9 cellular contexts compared by ENCODE assay signal in the genomic region with DNA sequence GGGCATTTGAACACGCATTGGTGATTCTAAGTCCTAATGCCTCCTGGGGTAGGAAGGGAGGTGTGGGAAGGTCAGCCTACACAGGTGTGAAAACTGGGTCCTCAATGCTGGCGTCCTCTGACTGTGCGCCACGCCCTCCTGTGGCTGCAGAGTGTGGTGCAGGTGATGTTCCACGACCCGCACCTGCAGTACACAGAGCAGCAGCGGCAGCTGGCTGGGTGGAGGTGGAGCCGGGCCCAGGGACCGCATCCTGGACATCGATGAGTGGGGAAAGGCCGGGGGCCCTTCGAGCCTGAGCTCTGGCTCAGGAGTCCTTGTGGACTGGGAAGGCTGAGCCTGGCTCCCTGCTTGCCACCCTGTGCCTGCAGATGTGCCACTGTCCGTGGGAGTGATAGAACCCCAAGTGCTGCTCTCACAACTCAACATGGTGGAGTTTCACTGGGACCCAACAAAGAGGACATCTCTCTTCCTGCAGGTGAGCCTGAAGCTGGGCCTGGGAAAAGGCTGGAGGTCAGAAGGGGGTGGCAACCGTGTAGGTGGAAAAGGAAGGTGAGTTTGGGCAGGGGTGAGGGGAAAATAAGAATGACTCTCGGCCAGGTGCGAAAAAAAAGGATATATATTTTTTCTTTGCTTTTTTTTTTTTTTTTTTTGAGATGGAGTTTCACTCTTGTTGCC. TPM values are rescaled to one million over a fixed set of nuclear protein-coding genes. Genes with fewer than 3 reads are reported as not detected.
DNase-seq lines count a peak whose midpoint lies in the region; ATAC-seq, FAIRE-seq and TF ChIP-seq lines count a peak whose summit lies in the region.
"Had no signal": no experiment of that assay in that cellular context is flagged by ENCODE, and none has a peak within 500 bp of the region (broad histone marks: within the 10 kb centered on the region; RNA-seq: fewer than 3 reads in every experiment).

No MANE protein-coding gene starts in this region.

- H3K4me1 Mint-ChIP-seq in CD4-positive, alpha-beta T cell (ENCODE audit: low read depth), result peaks cover 38% of the 10 kb centered on the region
- peaks cover 2% of the 10 kb centered on the region for H3K4me1 Mint-ChIP-seq in astrocyte (ENCODE audit: low read depth, unreplicated experiment)

- CTCF ChIA-PET in CD4-positive, alpha-beta T cell (lab: Charles Lee), result interaction anchor here (0.5 to 5.2 kb wide), 8 partner anchors 12 to 435 kb away, joined by 3 to 62 read pairs (median 6); partner anchors contain the start of gene RPL19

- no peaks in the 10 kb centered on the region for H3K9me3 ChIP-seq in CD4-positive, alpha-beta T cell (ENCODE audit: control insufficient read depth, low read length)
- no peaks in the 10 kb centered on the region for H3K9me3 ChIP-seq in astrocyte (ENCODE audit: insufficient read depth, low read depth, low read length)

- no peak overlapping the region for H3K27ac ChIP-seq in CD4-positive, alpha-beta T cell (ENCODE audit: low read depth, low read length)
- H3K27ac ChIP-seq in astrocyte (ENCODE audit: low read depth, low read length), result no peak overlapping the region

- no peaks in the 10 kb centered on the region for H3K36me3 ChIP-seq in astrocyte (ENCODE audit: insufficient read depth, low read length)

- no peak overlapping the region for H3K4me3 Mint-ChIP-seq in CD4-positive, alpha-beta T cell
- no peak overlapping the region for H3K4me3 Mint-ChIP-seq in astrocyte (ENCODE audit: unreplicated experiment)
- H3K4me3 Mint-ChIP-seq: natural killer cell treated with Interleukin-12 subunit alpha and Interleukin-12 subunit beta and Interleukin-15 and Interleukin-18, amount 100 ng/mL, for 72 hours had no signal

- POLR2A ChIA-PET in CD4-positive, alpha-beta T cell (lab: Charles Lee), result interaction anchor here (0.6 to 3.6 kb wide), 3 partner anchors 28 to 40 kb away, joined by 4 to 47 read pairs (median 36); partner anchors contain the start of gene RPL19

- peaks cover 7% of the 10 kb centered on the region for H3K4me1 ChIP-seq in astrocyte (ENCODE audit: insufficient read depth, low read length)

- peak; percentile 52 to 71 (median 64) for DNase-seq in CD4-positive, alpha-beta T cell
- DNase-seq in Jurkat, Clone E6-1 (ENCODE audit: low read depth, low spot score), result peak; percentile 65
- DNase-seq in T-helper 2 cell (peak; percentile 44 to 80 (median 59)), astrocyte (ENCODE audit: low read depth) (no peak), iris pigment epithelial cell (ENCODE audit: low read depth) (peak; percentile 15)
- peak in 2 of 3 experiments; percentile 18 to 72 for DNase-seq in stimulated activated CD4-positive, alpha-beta T cell treated with anti-CD3 and anti-CD28 coated beads, TNF-alpha, amount 100 ng/mL, for 24 hours (ENCODE audit: low read depth in 3 of 3)

- no peaks in the 10 kb centered on the region for H3K9me3 Mint-ChIP-seq in CD4-positive, alpha-beta T cell
- H3K9me3 Mint-ChIP-seq in astrocyte (ENCODE audit: unreplicated experiment), result no peaks in the 10 kb centered on the region
- H3K9me3 Mint-ChIP-seq: natural killer cell treated with Interleukin-12 subunit alpha and Interleukin-12 subunit beta and Interleukin-15 and Interleukin-18, amount 100 ng/mL, for 72 hours had no signal

- no peak overlapping the region for H3K9ac ChIP-seq in astrocyte (ENCODE audit: low read length)

- intact Hi-C loops in CD4-positive, alpha-beta T cell (cut with DNase I, micrococcal nuclease), result loop anchor here (10.0 kb wide), 2 partner anchors 165 to 255 kb away; no protein-coding TSS in a partner anchor

- H4K20me1 ChIP-seq in astrocyte (ENCODE audit: insufficient read depth, low read length), result peaks cover 4% of the 10 kb centered on the region

- peak overlapping the region; percentile 67 for H3K27ac Mint-ChIP-seq in CD4-positive, alpha-beta T cell
- no peak overlapping the region for H3K27ac Mint-ChIP-seq in astrocyte (ENCODE audit: unreplicated experiment)

- FAIRE-seq in astrocyte (lab: Jason Lieb, UNC), result no peak

- H3K27me3 Mint-ChIP-seq in CD4-positive, alpha-beta T cell, result peaks cover 3% of the 10 kb centered on the region
- H3K27me3 Mint-ChIP-seq in astrocyte (ENCODE audit: low read depth, unreplicated experiment), result peaks cover 22% of the 10 kb centered on the region
- H3K27me3 Mint-ChIP-seq: natural killer cell treated with Interleukin-12 subunit alpha and Interleukin-12 subunit beta and Interleukin-15 and Interleukin-18, amount 100 ng/mL, for 72 hours had no signal

- TF ChIP-seq CTCF in CD4-positive, alpha-beta T cell (IDR thresholded peaks at IDR 0.05), result peak; percentile 72
- peak; percentile 7 for TF ChIP-seq CTCF in astrocyte (IDR thresholded peaks at IDR 0.05; ENCODE audit: insufficient read depth, low read depth, low read length)

- no peaks in the 10 kb centered on the region for H3K27me3 ChIP-seq in CD4-positive, alpha-beta T cell (ENCODE audit: control insufficient read depth, insufficient read depth, low read length)
- H3K27me3 ChIP-seq in astrocyte (ENCODE audit: insufficient read depth, low read length), result peaks cover 3% of the 10 kb centered on the region

- no peak overlapping the region for H3K4me3 ChIP-seq in Jurkat, Clone E6-1 (ENCODE audit: low read length)
- no peak overlapping the region for H3K4me3 ChIP-seq in astrocyte (ENCODE audit: insufficient read depth, low read depth, low read length)

- ATAC-seq in CD4-positive, alpha-beta T cell (ENCODE audit: poor library complexity), result peak; percentile 39
- ATAC-seq in GM21447 (IDR thresholded peaks at IDR 0.05; ENCODE audit: unreplicated experiment), result no peak
- no peak for ATAC-seq in HG02610 (IDR thresholded peaks at IDR 0.05; ENCODE audit: unreplicated experiment)

- H3K79me2 ChIP-seq in astrocyte (ENCODE audit: insufficient read depth, low read length), result no peaks in the 10 kb centered on the region

- H2AFZ ChIP-seq in astrocyte (ENCODE audit: low read depth, low read length), result no peak overlapping the region

- H3K36me3 Mint-ChIP-seq in CD4-positive, alpha-beta T cell (ENCODE audit: low read depth), result no peaks in the 10 kb centered on the region
- H3K36me3 Mint-ChIP-seq in astrocyte (ENCODE audit: low read depth, unreplicated experiment), result no peaks in the 10 kb centered on the region
- H3K36me3 Mint-ChIP-seq: natural killer cell treated with Interleukin-12 subunit alpha and Interleukin-12 subunit beta and Interleukin-15 and Interleukin-18, amount 100 ng/mL, for 72 hours had no signal

- H3K4me2 ChIP-seq in astrocyte (ENCODE audit: low read length), result no peak overlapping the region

RNA-seq across cellular contexts. Expression of gene STAC2, which starts 14.0 kb away (rescaled TPM):
- total RNA-seq in CD4-positive, alpha-beta T cell, result not detected
- 0.26 TPM for polyA plus RNA-seq in Jurkat, Clone E6-1 (2012; ENCODE audit: insufficient read depth, insufficient read length)
- not detected in 2 replicates for total RNA-seq in astrocyte

RNA-seq across cellular contexts. Expression of gene RPL19, which starts 39.7 kb away (rescaled TPM):
- total RNA-seq in CD4-positive, alpha-beta T cell, result 1,000 to 10,000 TPM; 3,527 to 3,670 TPM
- 3,873 TPM for polyA plus RNA-seq in Jurkat, Clone E6-1 (2012; ENCODE audit: insufficient read depth, insufficient read length)
- 1,346 and 1,451 TPM in 2 replicates for total RNA-seq in astrocyte

RNA-seq across cellular contexts. Expression of gene CACNB1, which starts 42.3 kb away (rescaled TPM):
- 10 to 100 TPM; 14.9 to 15.5 TPM for total RNA-seq in CD4-positive, alpha-beta T cell
- polyA plus RNA-seq in Jurkat, Clone E6-1 (2012; ENCODE audit: insufficient read depth, insufficient read length), result 4.9 TPM
- 16.6 and 16.9 TPM in 2 replicates for total RNA-seq in astrocyte
